8 cellular contexts compared by ENCODE assay signal in genomic region chr12:123149828-123150272, GRCh38. TPM values are rescaled to one million over a fixed set of nuclear protein-coding genes. Genes with fewer than 3 reads are reported as not detected.
DNase-seq lines count a peak whose midpoint lies in the region; ATAC-seq and TF ChIP-seq lines count a peak whose summit lies in the region.

No MANE protein-coding gene starts in this region.

- DNase-seq in T-helper 1 cell (no peak), body of pancreas (peak in 2 of 4 donors; percentile 13 to 24), left lung (no peak), thyroid gland (peak; percentile 20 to 23), NAMALWA (ENCODE audit: low spot score) (no peak), epidermal melanocyte (ENCODE audit: insufficient read length, low spot score) (no peak)

- ATAC-seq in body of pancreas (no peak), left lung (peak; percentile 22), GM18867 (IDR thresholded peaks at IDR 0.05; ENCODE audit: unreplicated experiment) (no peak)

- TF ChIP-seq CTCF in body of pancreas (IDR thresholded peaks at IDR 0.05) (no peak), left lung (IDR thresholded peaks at IDR 0.05) (no peak), thyroid gland (IDR thresholded peaks at IDR 0.05) (no peak)

- peaks cover 21% of the 10 kb centered on the region for H3K36me3 Mint-ChIP-seq in T-helper 1 cell treated with Interleukin-12 subunit alpha and Interleukin-12 subunit beta and Interleukin-4 antibody, amounts not matched to agents 30 μg/mL and 1 μg/mL, for 36 hours (ENCODE audit: low read depth)

- intact Hi-C loops in body of pancreas (cut with DNase I) = no loop called here
- intact Hi-C loops in left lung (cut with DNase I) = loop anchor here in 1 of 2 donors (5.0 kb wide), 1 partner anchor 108 kb away; no protein-coding TSS in a partner anchor
- intact Hi-C loops in thyroid gland (cut with DNase I) = loop anchor here (10.0 kb wide), 1 partner anchor 105 kb away; no protein-coding TSS in a partner anchor

- H3K27ac Mint-ChIP-seq in T-helper 1 cell treated with Interleukin-12 subunit alpha and Interleukin-12 subunit beta and Interleukin-4 antibody, amounts not matched to agents 30 μg/mL and 1 μg/mL, for 36 hours = peak overlapping the region; percentile 50

- no peak for TF ChIP-seq POLR2A in body of pancreas (IDR thresholded peaks at IDR 0.05)
- TF ChIP-seq POLR2A in thyroid gland (IDR thresholded peaks at IDR 0.05) = no peak

- H3K27me3 ChIP-seq in body of pancreas (no peaks in the 10 kb centered on the region), left lung (peaks cover 0 to 23% of the 10 kb centered on the region in 2 donors), thyroid gland (no peaks in the 10 kb centered on the region)

- H3K4me1 Mint-ChIP-seq in T-helper 1 cell treated with Interleukin-12 subunit alpha and Interleukin-12 subunit beta and Interleukin-4 antibody, amounts not matched to agents 30 μg/mL and 1 μg/mL, for 36 hours (ENCODE audit: low read depth) = peaks cover 22% of the 10 kb centered on the region

- WGBS in body of pancreas, 2 donors = 15 to 25% methylated on average over 16 of the region's 16 CpGs
- WGBS in thyroid gland, 2 donors = 48 to 49% methylated on average over 16 of the region's 16 CpGs

- H3K4me3 ChIP-seq in body of pancreas (peak overlapping the region; percentile 44 to 63), left lung (peak overlapping the region; percentile 54 to 58), thyroid gland (replicated peaks in 1 of 3) (peak overlapping the region in 2 of 3 donors; percentile 39 to 56)

- peak overlapping the region in 3 of 4 donors; percentile 32 to 72 (median 65) for H3K27ac ChIP-seq in body of pancreas
- peak overlapping the region; percentile 79 to 81 for H3K27ac ChIP-seq in left lung
- H3K27ac ChIP-seq in thyroid gland = peak overlapping the region; percentile 14 to 83 (median 44)

- H3K36me3 ChIP-seq in body of pancreas (replicated peaks in 1 of 2; ENCODE audit: insufficient read depth in 1 of 2, low read depth in 2 of 2) (no peaks in the 10 kb centered on the region), left lung (peaks cover 0 to 6% of the 10 kb centered on the region in 2 donors), thyroid gland (no peaks in the 10 kb centered on the region)

- H3K9me3 ChIP-seq in body of pancreas = no peaks in the 10 kb centered on the region
- H3K9me3 ChIP-seq in left lung = no peaks in the 10 kb centered on the region
- no peaks in the 10 kb centered on the region for H3K9me3 ChIP-seq in thyroid gland

- peak overlapping the region; percentile 84 for H3K4me3 Mint-ChIP-seq in T-helper 1 cell treated with Interleukin-12 subunit alpha and Interleukin-12 subunit beta and Interleukin-4 antibody, amounts not matched to agents 30 μg/mL and 1 μg/mL, for 36 hours

- H3K9me3 Mint-ChIP-seq in T-helper 1 cell treated with Interleukin-12 subunit alpha and Interleukin-12 subunit beta and Interleukin-4 antibody, amounts not matched to agents 30 μg/mL and 1 μg/mL, for 36 hours = no peaks in the 10 kb centered on the region

- H3K27me3 Mint-ChIP-seq in T-helper 1 cell treated with Interleukin-12 subunit alpha and Interleukin-12 subunit beta and Interleukin-4 antibody, amounts not matched to agents 30 μg/mL and 1 μg/mL, for 36 hours (ENCODE audit: low read depth) = peaks cover 17% of the 10 kb centered on the region

- H3K4me1 ChIP-seq in body of pancreas = peaks cover 26% of the 10 kb centered on the region
- H3K4me1 ChIP-seq in left lung = peaks cover 9 to 42% of the 10 kb centered on the region in 2 donors
- H3K4me1 ChIP-seq in thyroid gland = peaks cover 18 to 20% of the 10 kb centered on the region in 2 donors

RNA-seq across cellular contexts. Expression of gene PITPNM2, which starts 1.0 kb away (rescaled TPM):
- total RNA-seq in body of pancreas (1 to 10 TPM; 3.6 to 7.6 TPM), left lung (10 to 100 TPM; 22.8 to 30.8 TPM), thyroid gland (10 to 100 TPM in 2 of 4 donors, 1 to 10 TPM in 2; 4.1 to 22.4 (median 9.3) TPM)

Comparison
In these comparisons a context has a peak if more than half of its experiments do, and no peak if none do; other contexts are left out.
1. DNase-seq: peak in thyroid gland (2 of 2); none in T-helper 1 cell (0 of 5), left lung (0 of 2), NAMALWA (single experiment) and epidermal melanocyte (single experiment).
2. Peak in every context shown above with its lines, with median percentiles within 50 percentile points of each other: H3K27ac ChIP-seq and H3K4me3 ChIP-seq.